Comparison of ENCODE assay signal across 13 cellular contexts in genomic region chr13:50149932-50150331, GRCh38.
DNase-seq lines count a peak whose midpoint lies in the region; ATAC-seq and TF ChIP-seq lines count a peak whose summit lies in the region.
"Had no signal": no experiment of that assay in that cellular context is flagged by ENCODE, and none has a peak within 500 bp of the region (broad histone marks: within the 10 kb centered on the region; RNA-seq: fewer than 3 reads in every experiment).

No MANE protein-coding gene starts in this region.

- H3K27me3 ChIP-seq in mammary epithelial cell (ENCODE audit: insufficient read depth, low read length) (no peaks in the 10 kb centered on the region), stomach (no peaks in the 10 kb centered on the region), lower lobe of right lung (ENCODE audit: low read depth) (no peaks in the 10 kb centered on the region)

- no peaks in the 10 kb centered on the region for H3K36me3 Mint-ChIP-seq in MCF 10A (ENCODE audit: insufficient read depth, unreplicated experiment)
- no peaks in the 10 kb centered on the region for H3K36me3 Mint-ChIP-seq in activated CD4-positive, alpha-beta T cell treated with anti-CD3 and anti-CD28 coated beads for 36 hours (ENCODE audit: low read depth)

- no peak overlapping the region for H2AFZ ChIP-seq in mammary epithelial cell (ENCODE audit: low read depth, low read length)
- H2AFZ ChIP-seq: GM23248 had no signal

- H3K36me3 ChIP-seq in mammary epithelial cell (ENCODE audit: insufficient read depth, low read length) (no peaks in the 10 kb centered on the region), stomach (no peaks in the 10 kb centered on the region), lower lobe of right lung (no peaks in the 10 kb centered on the region)
- H3K36me3 ChIP-seq: thoracic aorta had no signal

- no peak overlapping the region for H3K4me2 ChIP-seq in mammary epithelial cell (ENCODE audit: insufficient read depth, low read depth, low read length)

- intact Hi-C loops in MCF 10A (cut with micrococcal nuclease) (no loop called here), mammary epithelial cell (cut with micrococcal nuclease) (no loop called here), stomach (cut with DNase I; ENCODE audit: low total_unique reads) (no loop called here), lower lobe of right lung (cut with DNase I) (no loop called here)
- intact Hi-C loops in activated CD4-positive, alpha-beta T cell treated with anti-CD3 and anti-CD28 coated beads for 36 hours (cut with DNase I, micrococcal nuclease), result no loop called here

- CTCF ChIA-PET in MCF 10A (lab: Yijun Ruan, JAX) (interaction anchor here (0.8 kb wide), 2 partner anchors 12 to 173 kb away, joined by 3 to 6 read pairs; no protein-coding TSS in a partner anchor), mammary epithelial cell (lab: Charles Lee; ENCODE audit: low non-redundant PET) (no interaction called here)
- CTCF ChIA-PET in activated CD4-positive, alpha-beta T cell treated with anti-CD3 and anti-CD28 coated beads for 36 hours (lab: Charles Lee), result interaction anchor here (0.7 to 1.3 kb wide), 5 partner anchors 18 to 214 kb away, joined by 3 to 4 read pairs (median 3); partner anchors contain the start of gene SPRYD7

- H3K4me3 ChIP-seq in mammary epithelial cell (replicated peaks in 1 of 3; ENCODE audit: insufficient read depth in 1 of 3, low read depth in 2 of 3, low read length in 3 of 3) (no peak overlapping the region), stomach (no peak overlapping the region), lower lobe of right lung (no peak overlapping the region)
- H3K4me3 ChIP-seq: GM23248, thoracic aorta had no signal

- no peaks in the 10 kb centered on the region for H3K9me3 ChIP-seq in mammary epithelial cell (replicated peaks; ENCODE audit: insufficient read depth, low read length)
- no peaks in the 10 kb centered on the region for H3K9me3 ChIP-seq in stomach
- H3K9me3 ChIP-seq in lower lobe of right lung, result no peaks in the 10 kb centered on the region
- H3K9me3 ChIP-seq: thoracic aorta had no signal

- no peak for ATAC-seq in lower lobe of right lung
- no peak for ATAC-seq in activated CD4-positive, alpha-beta T cell treated with anti-CD3 and anti-CD28 coated beads for 36 hours

- POLR2A ChIA-PET in MCF 10A (lab: Yijun Ruan, JAX), result interaction anchor here (0.9 to 1.5 kb wide), 3 partner anchors 24 to 30 kb away, joined by 4 to 7 read pairs (median 6); no protein-coding TSS in a partner anchor
- POLR2A ChIA-PET in activated CD4-positive, alpha-beta T cell treated with anti-CD3 and anti-CD28 coated beads for 36 hours (lab: Charles Lee), result no interaction called here

- no peak overlapping the region for H3K27ac Mint-ChIP-seq in MCF 10A (ENCODE audit: low read depth, unreplicated experiment)
- no peak overlapping the region for H3K27ac Mint-ChIP-seq in activated CD4-positive, alpha-beta T cell treated with anti-CD3 and anti-CD28 coated beads for 36 hours

- WGBS in mammary epithelial cell (ENCODE audit: low coverage, missing lambda C conversion rate), result 100% methylated on average over 1 of the region's 1 CpG
- 24 to 68% (median 48%) methylated on average over 1 of the region's 1 CpG for WGBS in stomach, 5 donors

- DNase-seq in MCF 10A (ENCODE audit: unreplicated experiment) (peak; percentile 33), mammary epithelial cell (no peak), NCI-H69 (lab: John Stamatoyannopoulos, UW) (peak; percentile 71), erythroblast (lab: John Stamatoyannopoulos, UW) (peak; percentile 52 to 58), stomach (peak; percentile 86), lower lobe of right lung (no peak), foreskin melanocyte (no peak)
- DNase-seq in activated CD4-positive, alpha-beta T cell treated with anti-CD3 and anti-CD28 coated beads for 36 hours, result no peak
- DNase-seq: activated CD4-positive, alpha-beta T cell treated with anti-CD3 and anti-CD28 coated beads, Interleukin-2, amount 50 U/mL, for 48 hours; activated effector memory CD4-positive, alpha-beta T cell treated with Interleukin-2 at 50 U/mL for 16 hours; effector CD8-positive, alpha-beta T cell; GM23248 had no signal

- H3K27me3 Mint-ChIP-seq in MCF 10A (ENCODE audit: insufficient read depth, unreplicated experiment), result no peaks in the 10 kb centered on the region
- H3K27me3 Mint-ChIP-seq in activated CD4-positive, alpha-beta T cell treated with anti-CD3 and anti-CD28 coated beads for 36 hours, result peaks cover 7% of the 10 kb centered on the region

- BruUV-seq in MCF 10A (replicated peaks; lab: Mats Ljungman, UMichigan), result no TSS peak
- BruUV-seq in mammary epithelial cell (replicated peaks; lab: Mats Ljungman, UMichigan), result no TSS peak

- TF ChIP-seq POLR2A in erythroblast (IDR thresholded peaks at IDR 0.05; ENCODE audit: low read length) (no peak), stomach (IDR thresholded peaks at IDR 0.05) (no peak)

- H3K4me1 ChIP-seq in mammary epithelial cell (ENCODE audit: insufficient read depth, low read length) (no peaks in the 10 kb centered on the region), stomach (peaks cover 0 to 15% (median 8%) of the 10 kb centered on the region in 4 donors), lower lobe of right lung (peaks cover 20% of the 10 kb centered on the region)

- H3K9ac ChIP-seq in mammary epithelial cell (ENCODE audit: insufficient read depth, low read length), result no peak overlapping the region
- H3K9ac ChIP-seq: GM23248 had no signal

- no peak overlapping the region for H3K27ac ChIP-seq in mammary epithelial cell (ENCODE audit: insufficient read depth, low read depth, low read length)
- H3K27ac ChIP-seq in stomach, result no peak overlapping the region
- H3K27ac ChIP-seq in lower lobe of right lung, result no peak overlapping the region
- H3K27ac ChIP-seq: GM23248, thoracic aorta had no signal

- no peak overlapping the region for H3K4me3 Mint-ChIP-seq in MCF 10A (ENCODE audit: unreplicated experiment)
- no peak overlapping the region for H3K4me3 Mint-ChIP-seq in activated CD4-positive, alpha-beta T cell treated with anti-CD3 and anti-CD28 coated beads for 36 hours

- dilution Hi-C loops in mammary epithelial cell (cut with HindIII; ENCODE audit: low sequenced_read_pairs), result no loop called here

- TF ChIP-seq CTCF in MCF 10A (IDR thresholded peaks at IDR 0.05; ENCODE audit: unreplicated experiment) (no peak), mammary epithelial cell (conservative IDR thresholded peaks at IDR 0.05 in 1 of 2, IDR thresholded peaks at IDR 0.05 in 1 of 2; ENCODE audit: extremely low read depth in 1 of 2, insufficient read depth in 1 of 2, low read depth in 1 of 2, low read length in 2 of 2) (no peak), stomach (IDR thresholded peaks at IDR 0.05) (no peak), lower lobe of right lung (IDR thresholded peaks at IDR 0.05) (no peak)

- H4K20me1 ChIP-seq in mammary epithelial cell (ENCODE audit: insufficient read depth, low read length), result no peaks in the 10 kb centered on the region

- H3K4me1 Mint-ChIP-seq in MCF 10A (ENCODE audit: insufficient read depth, unreplicated experiment), result peaks cover 13% of the 10 kb centered on the region
- peaks cover 18% of the 10 kb centered on the region for H3K4me1 Mint-ChIP-seq in activated CD4-positive, alpha-beta T cell treated with anti-CD3 and anti-CD28 coated beads for 36 hours

- in situ Hi-C loops in mammary epithelial cell (cut with MboI; ENCODE audit: low sequenced_read_pairs in 2 of 2), result no loop called here

- TF ChIP-seq EP300 in stomach (IDR thresholded peaks at IDR 0.05), result no peak

- no peaks in the 10 kb centered on the region for H3K79me2 ChIP-seq in mammary epithelial cell (ENCODE audit: insufficient read depth, low read length)

- no peaks in the 10 kb centered on the region for H3K9me3 Mint-ChIP-seq in MCF 10A (ENCODE audit: unreplicated experiment)
- H3K9me3 Mint-ChIP-seq in activated CD4-positive, alpha-beta T cell treated with anti-CD3 and anti-CD28 coated beads for 36 hours (ENCODE audit: low read depth), result no peaks in the 10 kb centered on the region

Comparison
In these comparisons a context has a peak if more than half of its experiments do, and no peak if none do; other contexts are left out.
1. DNase-seq: peak in MCF 10A (single experiment), NCI-H69 (single experiment), erythroblast (2 of 2) and stomach (single experiment); none in mammary epithelial cell (single experiment), lower lobe of right lung (single experiment), foreskin melanocyte (single experiment) and activated CD4-positive, alpha-beta T cell treated with anti-CD3 and anti-CD28 coated beads for 36 hours (single experiment).